In the genomic region with DNA sequence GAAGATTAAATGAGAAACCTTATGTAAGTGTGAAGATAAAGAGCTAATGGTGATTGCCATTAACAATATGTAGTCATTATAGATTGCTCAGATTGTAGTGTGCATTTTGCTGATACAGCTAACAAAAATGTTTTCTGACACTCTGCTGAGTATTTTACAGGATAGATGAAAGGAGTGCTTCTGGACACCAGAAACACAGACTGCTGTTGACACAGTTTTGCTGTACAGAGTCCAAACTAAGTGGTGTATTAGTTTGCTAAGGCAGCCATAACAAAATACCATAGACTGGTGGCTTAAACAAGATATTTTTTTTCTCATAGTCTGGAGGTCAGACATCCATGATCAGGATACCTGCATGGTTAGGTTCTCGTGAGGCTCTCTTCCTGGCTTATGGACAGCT, we compare ENCODE assay signal across 2 cellular contexts.
TF ChIP-seq lines count a peak whose summit lies in the region.

No MANE protein-coding gene starts in this region.

TF ChIP-seq in SK-N-SH, 30 proteins besides CTCF, POLR2A, EP300 and RAD21 (continued from another document):
- TF ChIP-seq, protein P1, sequence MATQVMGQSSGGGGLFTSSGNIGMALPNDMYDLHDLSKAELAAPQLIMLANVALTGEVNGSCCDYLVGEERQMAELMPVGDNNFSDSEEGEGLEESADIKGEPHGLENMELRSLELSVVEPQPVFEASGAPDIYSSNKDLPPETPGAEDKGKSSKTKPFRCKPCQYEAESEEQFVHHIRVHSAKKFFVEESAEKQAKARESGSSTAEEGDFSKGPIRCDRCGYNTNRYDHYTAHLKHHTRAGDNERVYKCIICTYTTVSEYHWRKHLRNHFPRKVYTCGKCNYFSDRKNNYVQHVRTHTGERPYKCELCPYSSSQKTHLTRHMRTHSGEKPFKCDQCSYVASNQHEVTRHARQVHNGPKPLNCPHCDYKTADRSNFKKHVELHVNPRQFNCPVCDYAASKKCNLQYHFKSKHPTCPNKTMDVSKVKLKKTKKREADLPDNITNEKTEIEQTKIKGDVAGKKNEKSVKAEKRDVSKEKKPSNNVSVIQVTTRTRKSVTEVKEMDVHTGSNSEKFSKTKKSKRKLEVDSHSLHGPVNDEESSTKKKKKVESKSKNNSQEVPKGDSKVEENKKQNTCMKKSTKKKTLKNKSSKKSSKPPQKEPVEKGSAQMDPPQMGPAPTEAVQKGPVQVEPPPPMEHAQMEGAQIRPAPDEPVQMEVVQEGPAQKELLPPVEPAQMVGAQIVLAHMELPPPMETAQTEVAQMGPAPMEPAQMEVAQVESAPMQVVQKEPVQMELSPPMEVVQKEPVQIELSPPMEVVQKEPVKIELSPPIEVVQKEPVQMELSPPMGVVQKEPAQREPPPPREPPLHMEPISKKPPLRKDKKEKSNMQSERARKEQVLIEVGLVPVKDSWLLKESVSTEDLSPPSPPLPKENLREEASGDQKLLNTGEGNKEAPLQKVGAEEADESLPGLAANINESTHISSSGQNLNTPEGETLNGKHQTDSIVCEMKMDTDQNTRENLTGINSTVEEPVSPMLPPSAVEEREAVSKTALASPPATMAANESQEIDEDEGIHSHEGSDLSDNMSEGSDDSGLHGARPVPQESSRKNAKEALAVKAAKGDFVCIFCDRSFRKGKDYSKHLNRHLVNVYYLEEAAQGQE (IDR thresholded peaks at IDR 0.05; ENCODE audit: low read depth, low read length) = no peak
- TF ChIP-seq RXRA (IDR thresholded peaks at IDR 0.05; ENCODE audit: borderline replicate concordance, low read depth) (no peak), GATA2 (CRISPR knock-in tag; IDR thresholded peaks at IDR 0.05) (no peak), SMC3 (IDR thresholded peaks at IDR 0.05; ENCODE audit: low read depth, low read length) (no peak)

TF ChIP-seq in SK-N-SH treated with all-trans-retinoic acid at 6 μM for 48 hours, 23 proteins besides CTCF, POLR2A, EP300 and RAD21 (continued from another document):
- TF ChIP-seq, protein P2, sequence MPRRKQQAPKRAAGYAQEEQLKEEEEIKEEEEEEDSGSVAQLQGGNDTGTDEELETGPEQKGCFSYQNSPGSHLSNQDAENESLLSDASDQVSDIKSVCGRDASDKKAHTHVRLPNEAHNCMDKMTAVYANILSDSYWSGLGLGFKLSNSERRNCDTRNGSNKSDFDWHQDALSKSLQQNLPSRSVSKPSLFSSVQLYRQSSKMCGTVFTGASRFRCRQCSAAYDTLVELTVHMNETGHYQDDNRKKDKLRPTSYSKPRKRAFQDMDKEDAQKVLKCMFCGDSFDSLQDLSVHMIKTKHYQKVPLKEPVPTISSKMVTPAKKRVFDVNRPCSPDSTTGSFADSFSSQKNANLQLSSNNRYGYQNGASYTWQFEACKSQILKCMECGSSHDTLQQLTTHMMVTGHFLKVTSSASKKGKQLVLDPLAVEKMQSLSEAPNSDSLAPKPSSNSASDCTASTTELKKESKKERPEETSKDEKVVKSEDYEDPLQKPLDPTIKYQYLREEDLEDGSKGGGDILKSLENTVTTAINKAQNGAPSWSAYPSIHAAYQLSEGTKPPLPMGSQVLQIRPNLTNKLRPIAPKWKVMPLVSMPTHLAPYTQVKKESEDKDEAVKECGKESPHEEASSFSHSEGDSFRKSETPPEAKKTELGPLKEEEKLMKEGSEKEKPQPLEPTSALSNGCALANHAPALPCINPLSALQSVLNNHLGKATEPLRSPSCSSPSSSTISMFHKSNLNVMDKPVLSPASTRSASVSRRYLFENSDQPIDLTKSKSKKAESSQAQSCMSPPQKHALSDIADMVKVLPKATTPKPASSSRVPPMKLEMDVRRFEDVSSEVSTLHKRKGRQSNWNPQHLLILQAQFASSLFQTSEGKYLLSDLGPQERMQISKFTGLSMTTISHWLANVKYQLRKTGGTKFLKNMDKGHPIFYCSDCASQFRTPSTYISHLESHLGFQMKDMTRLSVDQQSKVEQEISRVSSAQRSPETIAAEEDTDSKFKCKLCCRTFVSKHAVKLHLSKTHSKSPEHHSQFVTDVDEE (CRISPR knock-in tag; IDR thresholded peaks at IDR 0.05) = no peak
- TF ChIP-seq OSR1 (CRISPR knock-in tag; IDR thresholded peaks at IDR 0.05) = no peak
- no peak for TF ChIP-seq ZFP30 (CRISPR knock-in tag; IDR thresholded peaks at IDR 0.05)
- TF ChIP-seq TCF4 (CRISPR knock-in tag; IDR thresholded peaks at IDR 0.05; ENCODE audit: borderline replicate concordance) = no peak
- no peak for TF ChIP-seq BACH2 (CRISPR knock-in tag; IDR thresholded peaks at IDR 0.05; ENCODE audit: borderline replicate concordance)
- TF ChIP-seq ESRRG (CRISPR knock-in tag; IDR thresholded peaks at IDR 0.05) = no peak
- no peak for TF ChIP-seq TOX (CRISPR knock-in tag; IDR thresholded peaks at IDR 0.05; ENCODE audit: borderline replicate concordance)
- no peak for TF ChIP-seq ZFP3 (CRISPR knock-in tag; IDR thresholded peaks at IDR 0.05)
- TF ChIP-seq, protein P3, sequence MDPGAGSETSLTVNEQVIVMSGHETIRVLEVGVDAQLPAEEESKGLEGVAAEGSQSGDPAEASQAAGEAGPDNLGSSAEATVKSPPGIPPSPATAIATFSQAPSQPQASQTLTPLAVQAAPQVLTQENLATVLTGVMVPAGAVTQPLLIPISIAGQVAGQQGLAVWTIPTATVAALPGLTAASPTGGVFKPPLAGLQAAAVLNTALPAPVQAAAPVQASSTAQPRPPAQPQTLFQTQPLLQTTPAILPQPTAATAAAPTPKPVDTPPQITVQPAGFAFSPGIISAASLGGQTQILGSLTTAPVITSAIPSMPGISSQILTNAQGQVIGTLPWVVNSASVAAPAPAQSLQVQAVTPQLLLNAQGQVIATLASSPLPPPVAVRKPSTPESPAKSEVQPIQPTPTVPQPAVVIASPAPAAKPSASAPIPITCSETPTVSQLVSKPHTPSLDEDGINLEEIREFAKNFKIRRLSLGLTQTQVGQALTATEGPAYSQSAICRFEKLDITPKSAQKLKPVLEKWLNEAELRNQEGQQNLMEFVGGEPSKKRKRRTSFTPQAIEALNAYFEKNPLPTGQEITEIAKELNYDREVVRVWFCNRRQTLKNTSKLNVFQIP (CRISPR knock-in tag; IDR thresholded peaks at IDR 0.05; ENCODE audit: borderline replicate concordance, low read depth) = no peak
- TF ChIP-seq GLIS3 (CRISPR knock-in tag; IDR thresholded peaks at IDR 0.05) = no peak
- TF ChIP-seq, protein P4, sequence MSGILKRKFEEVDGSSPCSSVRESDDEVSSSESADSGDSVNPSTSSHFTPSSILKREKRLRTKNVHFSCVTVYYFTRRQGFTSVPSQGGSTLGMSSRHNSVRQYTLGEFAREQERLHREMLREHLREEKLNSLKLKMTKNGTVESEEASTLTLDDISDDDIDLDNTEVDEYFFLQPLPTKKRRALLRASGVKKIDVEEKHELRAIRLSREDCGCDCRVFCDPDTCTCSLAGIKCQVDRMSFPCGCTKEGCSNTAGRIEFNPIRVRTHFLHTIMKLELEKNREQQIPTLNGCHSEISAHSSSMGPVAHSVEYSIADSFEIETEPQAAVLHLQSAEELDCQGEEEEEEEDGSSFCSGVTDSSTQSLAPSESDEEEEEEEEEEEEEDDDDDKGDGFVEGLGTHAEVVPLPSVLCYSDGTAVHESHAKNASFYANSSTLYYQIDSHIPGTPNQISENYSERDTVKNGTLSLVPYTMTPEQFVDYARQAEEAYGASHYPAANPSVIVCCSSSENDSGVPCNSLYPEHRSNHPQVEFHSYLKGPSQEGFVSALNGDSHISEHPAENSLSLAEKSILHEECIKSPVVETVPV (CRISPR knock-in tag; IDR thresholded peaks at IDR 0.05) = no peak
- no peak for TF ChIP-seq ZC3H10 (CRISPR knock-in tag; IDR thresholded peaks at IDR 0.05)
- TF ChIP-seq ISL1 (CRISPR knock-in tag; IDR thresholded peaks at IDR 0.05) = no peak
